8 cellular contexts compared by ENCODE assay signal in the genomic region with DNA sequence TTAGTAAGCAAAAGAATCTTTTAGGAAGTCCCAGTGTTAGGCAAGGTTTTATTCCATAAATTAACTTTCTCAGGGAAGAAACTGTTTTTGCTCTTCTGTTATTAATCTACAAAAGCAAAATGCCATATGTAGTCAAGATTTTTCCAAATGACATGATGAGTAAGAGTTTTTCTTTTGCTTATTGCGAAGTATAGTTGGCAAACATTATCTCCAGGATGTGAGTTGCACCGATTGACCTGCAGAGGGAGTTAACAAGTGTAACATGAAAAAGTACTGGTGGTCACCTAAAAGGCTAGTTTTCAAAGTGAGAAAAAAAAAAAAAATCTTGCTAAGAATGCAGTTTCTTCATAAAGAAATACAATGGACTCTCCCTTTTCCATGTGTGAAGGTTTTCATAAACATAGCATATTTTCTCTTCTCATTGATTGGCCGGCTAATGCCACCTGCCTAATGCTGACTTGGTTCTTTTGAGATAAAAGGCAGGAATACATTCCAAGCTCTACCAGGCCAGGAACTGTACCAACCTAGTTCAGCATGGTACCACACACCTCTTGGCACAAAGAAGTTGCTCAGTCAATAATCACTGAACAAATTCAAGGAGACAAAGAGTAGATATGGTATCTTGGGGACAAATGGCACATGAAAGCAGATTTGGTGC.
A peak's percentile ranks its signal among the peaks of the same experiment; 100 is the strongest.
DNase-seq lines count a peak whose midpoint lies in the region; ATAC-seq, FAIRE-seq and TF ChIP-seq lines count a peak whose summit lies in the region.

No MANE protein-coding gene starts in this region.

- H3K27ac ChIP-seq in K562 (ENCODE audit: extremely low read depth, low read depth, low read length), result no peak overlapping the region
- H3K27ac ChIP-seq in kidney (ENCODE audit: low read depth in 2 of 2, low read length in 2 of 2), result no peak overlapping the region
- peak overlapping the region; percentile 52 for H3K27ac ChIP-seq in urinary bladder (ENCODE audit: low read depth)

- H3K4me3 ChIP-seq in K562, result no peak overlapping the region
- no peak overlapping the region for H3K4me3 ChIP-seq in kidney (ENCODE audit: low read length in 2 of 2)
- no peak overlapping the region for H3K4me3 ChIP-seq in urinary bladder (ENCODE audit: low read depth, low read length)

- no peaks in the 10 kb centered on the region for H4K20me1 ChIP-seq in K562 (replicated peaks; ENCODE audit: control insufficient read depth, insufficient read depth, low read length)

- H3K27me3 ChIP-seq in K562 (ENCODE audit: control insufficient read depth in 2 of 2, insufficient read depth in 2 of 2, low read length in 2 of 2), result no peaks in the 10 kb centered on the region

- H3K4me1 ChIP-seq in K562 (replicated peaks in 1 of 2; ENCODE audit: control insufficient read depth in 2 of 2, insufficient read depth in 2 of 2, low read length in 2 of 2), result peaks cover 0 to 4% of the 10 kb centered on the region in 2 experiments; a peak in 2 of 5 replicates
- no peaks in the 10 kb centered on the region for H3K4me1 ChIP-seq in kidney (ENCODE audit: control insufficient read depth in 1 of 2, insufficient read depth in 1 of 2, low read depth in 1 of 2, low read length in 2 of 2)
- H3K4me1 ChIP-seq in urinary bladder (ENCODE audit: insufficient read depth), result no peaks in the 10 kb centered on the region

- no peak for TF ChIP-seq EP300 in K562 (IDR thresholded peaks at IDR 0.05; ENCODE audit: low read length)

- TF ChIP-seq CTCF in K562 (IDR thresholded peaks at IDR 0.05 in 2 of 3, conservative IDR thresholded peaks at IDR 0.05 in 1 of 3; ENCODE audit: insufficient read depth in 2 of 3, low read depth in 1 of 3, low read length in 3 of 3) (peak; percentile 46 to 60 (median 59); a peak in 4 of 6 replicates), kidney (IDR thresholded peaks at IDR 0.05; ENCODE audit: borderline replicate concordance, extremely low read depth, insufficient read depth) (peak; percentile 58)

- in situ Hi-C loops in K562 (cut with MboI), result loop anchor here (25.0 kb wide), 1 partner anchor 746 kb away; a partner anchor contains a TSS

- CTCF ChIA-PET in K562 (lab: Yijun Ruan, JAX; ENCODE audit: low intra/inter-chr PET ratio), result interaction anchor here (0.6 kb wide), 3 partner anchors 111 to 743 kb away, joined by 3 to 5 read pairs (median 4); no protein-coding TSS in a partner anchor

- H3K9ac ChIP-seq in K562 (ENCODE audit: insufficient read depth in 1 of 2, low read depth in 2 of 2, low read length in 2 of 2) (no peak overlapping the region), kidney (ENCODE audit: low read length in 2 of 2) (no peak overlapping the region)

- H3K9me3 ChIP-seq in K562 (replicated peaks; ENCODE audit: control insufficient read depth, insufficient read depth, low read depth, low read length) (no peaks in the 10 kb centered on the region), kidney (ENCODE audit: control insufficient read depth in 1 of 2, low read length in 2 of 2) (no peaks in the 10 kb centered on the region)

- TF ChIP-seq POLR2A in K562 (conservative IDR thresholded peaks at IDR 0.05), result no peak

- H3K4me2 ChIP-seq in K562 (ENCODE audit: insufficient read depth, low read length), result no peak overlapping the region

- no peaks in the 10 kb centered on the region for H3K9me1 ChIP-seq in K562 (ENCODE audit: control insufficient read depth, insufficient read depth, low read length)

- intact Hi-C loops in K562 (cut with micrococcal nuclease) (loop anchor here (10.0 kb wide), 2 partner anchors 476 to 744 kb away; no protein-coding TSS in a partner anchor), kidney (cut with DNase I) (no loop called here)

- H3K36me3 ChIP-seq in K562 (ENCODE audit: control insufficient read depth, insufficient read depth, low read length), result no peaks in the 10 kb centered on the region
- peaks cover 0 to 6% of the 10 kb centered on the region in 2 donors for H3K36me3 ChIP-seq in kidney (ENCODE audit: control insufficient read depth in 1 of 2, insufficient read depth in 2 of 2, low read length in 2 of 2)
- H3K36me3 ChIP-seq in urinary bladder (ENCODE audit: insufficient read depth), result peaks cover 4% of the 10 kb centered on the region

- ATAC-seq in K562, result peak; percentile 85

- no TSS peak for BruUV-seq in K562 (replicated peaks; lab: Mats Ljungman, UMichigan)

- H3K79me2 ChIP-seq in K562 (ENCODE audit: control insufficient read depth, insufficient read depth, low read length), result no peaks in the 10 kb centered on the region

- WGBS in K562 (ENCODE audit: insufficient coverage, low coverage, missing lambda C conversion rate), result 19% methylated on average over 3 of the region's 3 CpGs
- WGBS in urinary bladder, result 36% methylated on average over 3 of the region's 3 CpGs

- TF ChIP-seq RAD21 in K562 (CRISPR knock-in tag; conservative IDR thresholded peaks at IDR 0.05 in 1 of 2, IDR thresholded peaks at IDR 0.05 in 1 of 2), result peak; percentile 37 to 52; a peak in 3 of 4 replicates

- POLR2A ChIA-PET in K562 (lab: Yijun Ruan, JAX), result interaction anchor here (0.6 kb wide), 1 partner anchor 375 kb away, joined by 3 read pairs; no protein-coding TSS in a partner anchor

- H2AFZ ChIP-seq in K562 (ENCODE audit: low read depth, low read length), result no peak overlapping the region

- DNase-seq in NCI-H82 (lab: John Stamatoyannopoulos, UW) (peak; percentile 36), NCI-H82 treated with DMSO at 0.1 percent for 48 hours (lab: John Stamatoyannopoulos, UW; ENCODE audit: unreplicated experiment) (no peak), NCI-H146 (lab: John Stamatoyannopoulos, UW) (peak; percentile 49), K562 (ENCODE audit: extremely low read depth in 1 of 4, low spot score in 3 of 4) (peak; percentile 40 to 52 (median 44)), kidney (no peak), mesenteric fat pad (ENCODE audit: low spot score) (no peak)
- no peak for DNase-seq in stimulated activated CD4-positive, alpha-beta T cell treated with anti-CD3 and anti-CD28 coated beads, Interleukin-4, amount 100 ng/mL, for 4 hours

- FAIRE-seq in K562 (lab: Jason Lieb, UNC), result peak; percentile 75
- peak; percentile 91 for FAIRE-seq in kidney (lab: Jason Lieb, UNC)

TF ChIP-seq in K562, 482 proteins besides CTCF, POLR2A, EP300 and RAD21 (continues in another document):
- TF ChIP-seq RAD51 (IDR thresholded peaks at IDR 0.05; ENCODE audit: borderline replicate concordance, low read depth) (no peak), ZNF561 (CRISPR knock-in tag; conservative IDR thresholded peaks at IDR 0.05) (no peak), CEBPB (tag; IDR thresholded peaks at IDR 0.05) (peak; percentile 40; the same call in 1 of the 2 replicates), TCF7 (IDR thresholded peaks at IDR 0.05; ENCODE audit: borderline replicate concordance) (no peak), NFE2 (IDR thresholded peaks at IDR 0.05; ENCODE audit: low read depth) (peak; percentile 28; the same call in 1 of the 2 replicates), C11orf30 (IDR thresholded peaks at IDR 0.05; ENCODE audit: low read depth) (peak; percentile 63), CHD4 (IDR thresholded peaks at IDR 0.05; ENCODE audit: insufficient read depth, insufficient replicate concordance, low read depth, low read length, poor library complexity, severe bottlenecking) (no peak)
- TF ChIP-seq, protein P1, sequence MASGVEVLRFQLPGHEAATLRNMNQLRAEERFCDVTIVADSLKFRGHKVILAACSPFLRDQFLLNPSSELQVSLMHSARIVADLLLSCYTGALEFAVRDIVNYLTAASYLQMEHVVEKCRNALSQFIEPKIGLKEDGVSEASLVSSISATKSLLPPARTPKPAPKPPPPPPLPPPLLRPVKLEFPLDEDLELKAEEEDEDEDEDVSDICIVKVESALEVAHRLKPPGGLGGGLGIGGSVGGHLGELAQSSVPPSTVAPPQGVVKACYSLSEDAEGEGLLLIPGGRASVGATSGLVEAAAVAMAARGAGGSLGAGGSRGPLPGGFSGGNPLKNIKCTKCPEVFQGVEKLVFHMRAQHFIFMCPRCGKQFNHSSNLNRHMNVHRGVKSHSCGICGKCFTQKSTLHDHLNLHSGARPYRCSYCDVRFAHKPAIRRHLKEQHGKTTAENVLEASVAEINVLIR (CRISPR knock-in tag; IDR thresholded peaks at IDR 0.05), result no peak
- TF ChIP-seq, protein P2, sequence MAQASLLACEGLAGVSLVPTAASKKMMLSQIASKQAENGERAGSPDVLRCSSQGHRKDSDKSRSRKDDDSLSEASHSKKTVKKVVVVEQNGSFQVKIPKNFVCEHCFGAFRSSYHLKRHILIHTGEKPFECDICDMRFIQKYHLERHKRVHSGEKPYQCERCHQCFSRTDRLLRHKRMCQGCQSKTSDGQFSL (CRISPR knock-in tag; IDR thresholded peaks at IDR 0.05), result no peak
- TF ChIP-seq, protein P2 (tag; IDR thresholded peaks at IDR 0.05), result no peak

Comparison
In these comparisons a context has a peak if more than half of its experiments do, and no peak if none do; other contexts are left out.
1. DNase-seq: peak in NCI-H82 (single experiment), NCI-H146 (single experiment) and K562 (4 of 4); none in NCI-H82 treated with DMSO at 0.1 percent for 48 hours (single experiment), kidney (single experiment), stimulated activated CD4-positive, alpha-beta T cell treated with anti-CD3 and anti-CD28 coated beads, Interleukin-4, amount 100 ng/mL, for 4 hours (0 of 2) and mesenteric fat pad (single experiment).